Comparison of ENCODE assay signal across 13 cellular contexts in the genomic region with DNA sequence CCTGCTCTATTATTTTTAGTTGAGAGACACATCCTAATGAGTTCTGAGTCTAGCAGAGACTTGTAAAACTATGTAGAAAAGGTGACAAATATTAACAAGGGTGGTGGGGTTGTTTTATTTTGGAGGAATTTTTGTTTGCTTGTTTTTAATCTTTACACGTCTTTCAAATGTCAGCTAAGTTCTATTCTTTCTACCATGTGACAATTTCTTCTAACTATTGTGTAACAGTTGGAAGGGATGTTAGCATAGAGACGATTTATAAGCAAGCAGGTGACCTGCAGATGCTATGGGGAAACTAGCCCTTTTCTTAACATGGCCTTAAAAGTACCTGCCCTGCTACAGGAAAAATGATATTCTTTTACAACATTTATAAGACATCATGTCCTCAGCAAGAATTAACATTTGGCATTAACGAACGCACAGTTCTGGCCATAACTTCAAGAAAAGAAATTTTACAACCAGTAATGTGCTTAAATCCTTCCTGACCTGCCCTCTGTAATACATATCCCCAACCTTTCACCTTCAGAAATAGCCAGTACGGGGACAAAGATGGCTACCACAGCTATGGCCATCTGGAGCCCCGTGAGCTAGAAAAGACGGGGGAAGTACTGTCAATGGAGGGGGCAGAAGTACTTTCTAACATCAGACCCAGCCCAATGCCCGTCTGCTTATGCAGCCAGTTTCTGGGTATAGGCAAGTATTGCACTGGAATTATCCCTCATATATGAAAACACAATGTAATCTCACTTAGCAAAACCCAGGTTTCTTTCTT.
"Had no signal": no experiment of that assay in that cellular context is flagged by ENCODE, and none has a peak within 500 bp of the region (broad histone marks: within the 10 kb centered on the region; RNA-seq: fewer than 3 reads in every experiment).

No MANE protein-coding gene starts in this region.

- H3K27me3 ChIP-seq: upper lobe of right lung had no signal

- H3K9me3 Mint-ChIP-seq: activated naive CD4-positive, alpha-beta T cell treated with anti-CD3 and anti-CD28 coated beads, Interleukin-2, amount 50 U/mL, for 24 hours; dendritic cell treated with granulocyte-macrophage colony-stimulating factor and Interleukin-4, amounts not matched to agents 40 ng/mL and 50 ng/mL, for 4 days; natural killer cell had no signal

- H3K4me1 Mint-ChIP-seq: activated naive CD4-positive, alpha-beta T cell treated with anti-CD3 and anti-CD28 coated beads, Interleukin-2, amount 50 U/mL, for 24 hours; natural killer cell; T-helper 17 cell had no signal

- H3K27ac ChIP-seq: lower lobe of right lung, skin epidermis, upper lobe of right lung had no signal

- H3K27me3 Mint-ChIP-seq: dendritic cell treated with granulocyte-macrophage colony-stimulating factor and Interleukin-4, amounts not matched to agents 40 ng/mL and 50 ng/mL, for 4 days; T-helper 17 cell had no signal

- ATAC-seq: effector memory CD8-positive, alpha-beta T cell; lower lobe of right lung; natural killer cell; T-helper 17 cell; upper lobe of right lung had no signal

- H3K4me3 ChIP-seq: lower lobe of right lung, skin epidermis, upper lobe of right lung had no signal

- H3K36me3 ChIP-seq: lower lobe of right lung, upper lobe of right lung had no signal

- H3K36me3 Mint-ChIP-seq: activated naive CD4-positive, alpha-beta T cell treated with anti-CD3 and anti-CD28 coated beads, Interleukin-2, amount 50 U/mL, for 24 hours; natural killer cell had no signal

- H3K9me3 ChIP-seq: lower lobe of right lung, upper lobe of right lung had no signal

- H3K27ac Mint-ChIP-seq: activated naive CD4-positive, alpha-beta T cell treated with anti-CD3 and anti-CD28 coated beads, Interleukin-2, amount 50 U/mL, for 24 hours; dendritic cell treated with granulocyte-macrophage colony-stimulating factor and Interleukin-4, amounts not matched to agents 40 ng/mL and 50 ng/mL, for 4 days; effector memory CD8-positive, alpha-beta T cell; natural killer cell; T-helper 17 cell had no signal

- H3K4me3 Mint-ChIP-seq: activated naive CD4-positive, alpha-beta T cell treated with anti-CD3 and anti-CD28 coated beads, Interleukin-2, amount 50 U/mL, for 24 hours; dendritic cell treated with granulocyte-macrophage colony-stimulating factor and Interleukin-4, amounts not matched to agents 40 ng/mL and 50 ng/mL, for 4 days; effector memory CD8-positive, alpha-beta T cell; natural killer cell; T-helper 17 cell had no signal

- DNase-seq: activated CD4-positive, CD25-positive, alpha-beta regulatory T cell; activated effector memory CD4-positive, alpha-beta T cell treated with Interleukin-2 at 50 U/mL for 16 hours; activated T-cell treated with anti-CD3 and anti-CD28 coated beads, Interleukin-2, amount 50 U/mL, for 1 hour; central memory CD4-positive, alpha-beta T cell; effector memory CD8-positive, alpha-beta T cell; hypothalamus; lower lobe of right lung; natural killer cell; T-helper 17 cell; upper lobe of right lung had no signal
